Comparison of ENCODE assay signal across 19 cellular contexts in the genomic region with DNA sequence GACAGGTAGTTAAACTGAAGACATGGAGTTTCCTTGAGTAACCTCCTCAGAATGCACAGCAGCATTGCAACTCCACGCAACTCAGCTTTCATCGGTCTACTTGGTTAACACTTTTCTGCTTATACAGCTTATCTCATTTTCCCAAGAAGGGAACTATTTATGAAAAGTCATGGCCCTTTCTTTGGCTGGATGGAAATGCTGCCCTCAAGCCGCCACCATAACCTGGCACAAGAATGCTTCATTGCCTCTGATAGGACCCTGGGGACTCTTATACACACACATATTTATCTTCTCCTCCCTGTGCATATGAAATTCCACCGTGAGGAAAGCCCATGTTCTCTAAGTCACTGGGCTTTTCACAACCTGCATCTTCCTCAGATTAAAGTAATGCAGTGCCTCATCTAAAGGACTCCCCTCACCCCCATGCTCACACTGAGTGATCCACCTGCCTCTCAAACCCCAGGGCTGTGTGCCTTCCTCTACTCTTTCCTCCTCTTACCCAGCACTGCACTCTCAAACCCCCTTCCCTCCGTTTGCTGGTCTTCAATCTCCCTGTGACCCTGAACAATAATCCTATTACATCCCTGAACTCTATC.
"Had no signal": no experiment of that assay in that cellular context is flagged by ENCODE, and none has a peak within 500 bp of the region (broad histone marks: within the 10 kb centered on the region; RNA-seq: fewer than 3 reads in every experiment).

No MANE protein-coding gene starts in this region.

- H3K4me3 Mint-ChIP-seq: naive thymus-derived CD8-positive, alpha-beta T cell; neural crest cell had no signal

- H3K4me1 Mint-ChIP-seq: neural crest cell had no signal

- DNase-seq: cortex of kidney; dorsolateral prefrontal cortex; effector CD8-positive, alpha-beta T cell; gastrocnemius medialis; heart right ventricle; hypothalamus; kidney glomerular epithelial cell; mammary epithelial cell; mucosa of descending colon; naive thymus-derived CD8-positive, alpha-beta T cell; posterior cingulate gyrus; small intestine; stimulated activated CD4-positive, alpha-beta T cell treated with anti-CD3 and anti-CD28 coated beads, Interleukin-12 subunit alpha, Interleukin-12 subunit beta, amount 100 ng/mL, for 4 hours; stimulated activated naive CD4-positive, alpha-beta T cell; stomach; substantia nigra; trophoblast cell had no signal

- H3K9me3 Mint-ChIP-seq: naive thymus-derived CD8-positive, alpha-beta T cell had no signal

- ATAC-seq: gastrocnemius medialis; heart right ventricle; left lobe of liver; mucosa of descending colon; naive thymus-derived CD8-positive, alpha-beta T cell had no signal
